11 cellular contexts compared by ENCODE assay signal in the genomic region with DNA sequence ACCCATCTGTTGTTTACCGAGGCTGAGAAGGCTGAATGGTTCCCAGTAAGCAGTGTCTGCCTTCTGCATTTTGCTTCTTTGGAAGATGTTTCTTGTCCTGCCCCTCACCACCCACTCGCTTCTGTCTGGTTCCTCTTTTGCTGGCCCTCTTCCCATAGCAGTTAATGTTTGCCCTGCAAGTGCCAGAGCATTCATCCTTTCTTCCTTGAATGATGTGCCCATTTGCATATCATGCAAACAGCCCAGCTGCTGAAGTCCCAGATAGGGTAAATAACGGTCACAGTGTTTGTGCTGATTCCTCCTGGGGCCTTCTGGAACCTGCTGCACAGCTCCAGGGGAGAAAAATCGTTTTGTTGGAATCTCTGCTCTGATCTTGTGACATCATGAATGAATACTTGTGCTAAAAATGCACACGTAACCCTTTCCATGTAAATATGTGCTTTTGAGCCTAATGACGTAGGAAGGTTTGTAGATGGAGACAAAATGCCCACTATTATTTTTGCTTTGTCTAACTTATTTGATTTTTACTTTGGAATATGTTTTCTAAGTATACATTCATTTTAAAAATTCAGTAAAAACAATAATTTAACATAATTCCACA.
A peak's percentile ranks its signal among the peaks of the same experiment; 100 is the strongest.
DNase-seq lines count a peak whose midpoint lies in the region; ATAC-seq and TF ChIP-seq lines count a peak whose summit lies in the region.
"Had no signal": no experiment of that assay in that cellular context is flagged by ENCODE, and none has a peak within 500 bp of the region (broad histone marks: within the 10 kb centered on the region; RNA-seq: fewer than 3 reads in every experiment).

No MANE protein-coding gene starts in this region.

- H3K27ac ChIP-seq in BLaER1 treated with 17β-estradiol and CSF1 and Interleukin-3, amounts not matched to agents 10 nM and 100 nM, result peak overlapping the region in 3 of 11 experiments; percentile 41 to 63 (median 59); a peak in 5 of 22 replicates
- no peak overlapping the region for H3K27ac ChIP-seq in upper lobe of right lung
- H3K27ac ChIP-seq: parathyroid adenoma, RWPE1, stomach had no signal

- peaks cover 0 to 12% (median 0%) of the 10 kb centered on the region in 11 experiments; a peak in 4 of 22 replicates for H3K9me3 ChIP-seq in BLaER1 treated with 17β-estradiol and CSF1 and Interleukin-3, amounts not matched to agents 10 nM and 100 nM (replicated peaks in 1 of 11)
- H3K9me3 ChIP-seq in upper lobe of right lung, result no peaks in the 10 kb centered on the region

- no peaks in the 10 kb centered on the region for H3K27me3 ChIP-seq in BLaER1 treated with 17β-estradiol and CSF1 and Interleukin-3, amounts not matched to agents 10 nM and 100 nM
- H3K27me3 ChIP-seq in upper lobe of right lung, result no peaks in the 10 kb centered on the region
- H3K27me3 ChIP-seq: stomach had no signal

- peak; percentile 61 for DNase-seq in NCI-H146 treated with DMSO at 0.1 percent for 48 hours (lab: John Stamatoyannopoulos, UW; ENCODE audit: unreplicated experiment)
- DNase-seq in epithelial cell of proximal tubule (ENCODE audit: low read depth), result peak; percentile 59
- no peak for DNase-seq in SKM-1 treated with dmso at 0.1 percent for 144 hours (lab: John Stamatoyannopoulos, UW; ENCODE audit: unreplicated experiment)
- no peak for DNase-seq in HEK293T (ENCODE audit: extremely low spot score)
- DNase-seq in upper lobe of right lung, result no peak
- no peak for DNase-seq in activated CD8-positive, alpha-beta memory T cell treated with anti-CD3 and anti-CD28 coated beads, Interleukin-2, amount 50 U/mL, for 48 hours
- DNase-seq: stomach had no signal

- H3K4me3 ChIP-seq in BLaER1 treated with 17β-estradiol and CSF1 and Interleukin-3, amounts not matched to agents 10 nM and 100 nM, result no peak overlapping the region
- H3K4me3 ChIP-seq in epithelial cell of proximal tubule (ENCODE audit: low read depth, low read length), result no peak overlapping the region
- no peak overlapping the region for H3K4me3 ChIP-seq in upper lobe of right lung
- H3K4me3 ChIP-seq: stomach had no signal

- peak overlapping the region in 1 of 11 experiments; percentile 35; a peak in 2 of 22 replicates for H3K9ac ChIP-seq in BLaER1 treated with 17β-estradiol and CSF1 and Interleukin-3, amounts not matched to agents 10 nM and 100 nM
- H3K9ac ChIP-seq: parathyroid adenoma had no signal

- H3K36me3 ChIP-seq in BLaER1 treated with 17β-estradiol and CSF1 and Interleukin-3, amounts not matched to agents 10 nM and 100 nM, result no peaks in the 10 kb centered on the region
- no peaks in the 10 kb centered on the region for H3K36me3 ChIP-seq in upper lobe of right lung
- H3K36me3 ChIP-seq: stomach had no signal

- H3K4me2 ChIP-seq in BLaER1 treated with 17β-estradiol and CSF1 and Interleukin-3, amounts not matched to agents 10 nM and 100 nM, result peak overlapping the region; percentile 13 to 74 (median 37); a peak in 19 of 22 replicates

- POLR2A ChIA-PET in HEK293T (lab: Yijun Ruan, JAX), result no interaction called here

- ATAC-seq in GM21390 (IDR thresholded peaks at IDR 0.05; ENCODE audit: unreplicated experiment) (peak; percentile 72), upper lobe of right lung (no peak)

- CTCF ChIA-PET in HEK293T (lab: Yijun Ruan, JAX), result no interaction called here

- intact Hi-C loops in upper lobe of right lung (cut with DNase I), result no loop called here

- TF ChIP-seq CTCF in epithelial cell of proximal tubule (conservative IDR thresholded peaks at IDR 0.05; ENCODE audit: low read depth, low read length) (no peak), upper lobe of right lung (IDR thresholded peaks at IDR 0.05) (no peak)

- H4K20me1 ChIP-seq in BLaER1 treated with 17β-estradiol and CSF1 and Interleukin-3, amounts not matched to agents 10 nM and 100 nM, result no peaks in the 10 kb centered on the region

- H3K4me1 ChIP-seq in BLaER1 treated with 17β-estradiol and CSF1 and Interleukin-3, amounts not matched to agents 10 nM and 100 nM, result peaks cover 8 to 46% (median 11%) of the 10 kb centered on the region in 10 experiments; a peak in 16 of 20 replicates
- H3K4me1 ChIP-seq in upper lobe of right lung, result no peaks in the 10 kb centered on the region
- H3K4me1 ChIP-seq: parathyroid adenoma had no signal

TF ChIP-seq in HEK293T, 16 proteins besides CTCF, POLR2A, EP300 and RAD21:
- TF ChIP-seq, protein P1, sequence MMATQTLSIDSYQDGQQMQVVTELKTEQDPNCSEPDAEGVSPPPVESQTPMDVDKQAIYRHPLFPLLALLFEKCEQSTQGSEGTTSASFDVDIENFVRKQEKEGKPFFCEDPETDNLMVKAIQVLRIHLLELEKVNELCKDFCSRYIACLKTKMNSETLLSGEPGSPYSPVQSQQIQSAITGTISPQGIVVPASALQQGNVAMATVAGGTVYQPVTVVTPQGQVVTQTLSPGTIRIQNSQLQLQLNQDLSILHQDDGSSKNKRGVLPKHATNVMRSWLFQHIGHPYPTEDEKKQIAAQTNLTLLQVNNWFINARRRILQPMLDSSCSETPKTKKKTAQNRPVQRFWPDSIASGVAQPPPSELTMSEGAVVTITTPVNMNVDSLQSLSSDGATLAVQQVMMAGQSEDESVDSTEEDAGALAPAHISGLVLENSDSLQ (IDR thresholded peaks at IDR 0.05), result no peak
- no peak for TF ChIP-seq FOXA1 (IDR thresholded peaks at IDR 0.05)
- TF ChIP-seq CTBP1 (IDR thresholded peaks at IDR 0.05; ENCODE audit: borderline replicate concordance), result no peak
- no peak for TF ChIP-seq ELF4 (IDR thresholded peaks at IDR 0.05)
- no peak for TF ChIP-seq LEF1 (IDR thresholded peaks at IDR 0.05; ENCODE audit: borderline replicate concordance)
- TF ChIP-seq ZNF384 (IDR thresholded peaks at IDR 0.05), result no peak
- no peak for TF ChIP-seq ARNT (IDR thresholded peaks at IDR 0.05)
- TF ChIP-seq SP1 (IDR thresholded peaks at IDR 0.05), result no peak
- TF ChIP-seq FOXM1 (IDR thresholded peaks at IDR 0.05; ENCODE audit: borderline replicate concordance), result no peak
- no peak for TF ChIP-seq BHLHE40 (IDR thresholded peaks at IDR 0.05; ENCODE audit: borderline replicate concordance)
- no peak for TF ChIP-seq SUZ12 (IDR thresholded peaks at IDR 0.05)
- no peak for TF ChIP-seq HDGF (IDR thresholded peaks at IDR 0.05; ENCODE audit: borderline replicate concordance)
- TF ChIP-seq L3MBTL2 (conservative IDR thresholded peaks at IDR 0.05), result no peak
- no peak for TF ChIP-seq NFRKB (IDR thresholded peaks at IDR 0.05)
- TF ChIP-seq FOXK2 (IDR thresholded peaks at IDR 0.05), result no peak
- TF ChIP-seq TARDBP (IDR thresholded peaks at IDR 0.05), result no peak
TF ChIP-seq in HEK293T: peak in this region for 0.

Comparison
In these comparisons a context has a peak if more than half of its experiments do, and no peak if none do; other contexts are left out.
1. DNase-seq: peak in NCI-H146 treated with DMSO at 0.1 percent for 48 hours (single experiment) and epithelial cell of proximal tubule (single experiment); none in SKM-1 treated with dmso at 0.1 percent for 144 hours (single experiment), HEK293T (single experiment), upper lobe of right lung (single experiment) and activated CD8-positive, alpha-beta memory T cell treated with anti-CD3 and anti-CD28 coated beads, Interleukin-2, amount 50 U/mL, for 48 hours (single experiment).